ENCODE assay signal across 10 cellular contexts in the genomic region with DNA sequence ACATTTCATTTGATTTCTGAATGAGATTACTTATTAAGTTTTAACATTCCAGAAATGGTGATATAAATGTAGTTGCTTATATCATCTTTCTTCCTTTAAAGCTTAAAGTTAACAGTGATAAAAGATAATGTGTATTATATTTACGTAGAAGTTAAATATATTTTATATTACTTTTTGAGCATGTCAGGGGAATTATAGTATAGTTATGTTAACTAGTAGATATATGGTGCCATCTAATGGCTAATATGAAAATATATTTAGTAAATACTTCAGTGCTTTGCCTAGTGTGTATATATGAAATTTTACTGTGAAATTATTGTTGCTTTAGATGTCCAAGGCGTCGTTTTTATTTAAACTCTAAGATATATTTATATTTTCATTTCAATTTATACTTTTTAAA. TPM values are rescaled to one million over a fixed set of nuclear protein-coding genes. Genes with fewer than 3 reads are reported as not detected.
DNase-seq lines count a peak whose midpoint lies in the region; ATAC-seq and TF ChIP-seq lines count a peak whose summit lies in the region.
"Had no signal": no experiment of that assay in that cellular context is flagged by ENCODE, and none has a peak within 500 bp of the region (broad histone marks: within the 10 kb centered on the region; RNA-seq: fewer than 3 reads in every experiment).

No MANE protein-coding gene starts in this region.

- TF ChIP-seq CTCF in LNCAP (IDR thresholded peaks at IDR 0.05) (peak; percentile 41; the same call in 1 of the 2 replicates), left lung (IDR thresholded peaks at IDR 0.05) (peak in 1 of 2 donors; percentile 28), Peyer's patch (IDR thresholded peaks at IDR 0.05) (peak in 1 of 6 experiments; percentile 19), natural killer cell (IDR thresholded peaks at IDR 0.05) (no peak), coronary artery (IDR thresholded peaks at IDR 0.05) (no peak)

- H3K4me3 ChIP-seq in left lung (no peak overlapping the region), Peyer's patch (no peak overlapping the region), coronary artery (no peak overlapping the region)
- H3K4me3 ChIP-seq: gastrocnemius medialis had no signal

- no peak for TF ChIP-seq POLR2A in Peyer's patch (IDR thresholded peaks at IDR 0.05)

- peaks cover 0 to 7% of the 10 kb centered on the region in 2 donors for H3K27me3 Mint-ChIP-seq in natural killer cell (ENCODE audit: low read depth in 2 of 2)

- H3K36me3 ChIP-seq in left lung (no peaks in the 10 kb centered on the region), Peyer's patch (no peaks in the 10 kb centered on the region)
- H3K36me3 ChIP-seq: gastrocnemius medialis had no signal

- no peak overlapping the region for H3K27ac ChIP-seq in left lung
- no peak overlapping the region for H3K27ac ChIP-seq in Peyer's patch
- H3K27ac ChIP-seq in coronary artery: no peak overlapping the region
- H3K27ac ChIP-seq: gastrocnemius medialis had no signal

- peaks cover 4% of the 10 kb centered on the region in 2 donors for H3K9me3 Mint-ChIP-seq in natural killer cell

- intact Hi-C loops in left lung (cut with DNase I) (no loop called here), natural killer cell (cut with micrococcal nuclease) (no loop called here)

- no peak overlapping the region for H3K27ac Mint-ChIP-seq in natural killer cell

- H3K36me3 Mint-ChIP-seq in natural killer cell: no peaks in the 10 kb centered on the region

- ATAC-seq in left lung: peak; percentile 51
- ATAC-seq in natural killer cell: no peak
- ATAC-seq in HG03108 (IDR thresholded peaks at IDR 0.05; ENCODE audit: unreplicated experiment): no peak
- ATAC-seq: gastrocnemius medialis had no signal

- no peaks in the 10 kb centered on the region for H3K4me1 Mint-ChIP-seq in natural killer cell

- H3K27me3 ChIP-seq in left lung: no peaks in the 10 kb centered on the region
- H3K27me3 ChIP-seq in Peyer's patch: no peaks in the 10 kb centered on the region
- H3K27me3 ChIP-seq: gastrocnemius medialis had no signal

- peaks cover 0 to 2% of the 10 kb centered on the region in 2 donors for H3K9me3 ChIP-seq in left lung
- peaks cover 0 to 6% (median 0%) of the 10 kb centered on the region in 4 donors for H3K9me3 ChIP-seq in Peyer's patch
- H3K9me3 ChIP-seq: gastrocnemius medialis had no signal

- H3K4me3 Mint-ChIP-seq in natural killer cell: no peak overlapping the region

- DNase-seq in DMS 273 treated with DMSO at 0.1 percent for 48 hours (lab: John Stamatoyannopoulos, UW) (peak; percentile 4), SW480 (ENCODE audit: low spot score) (peak; percentile 64), left lung (no peak), Peyer's patch (no peak), natural killer cell (no peak), coronary artery (ENCODE audit: low spot score) (no peak)
- DNase-seq: gastrocnemius medialis had no signal

- H3K4me1 ChIP-seq in left lung (no peaks in the 10 kb centered on the region), Peyer's patch (no peaks in the 10 kb centered on the region)
- H3K4me1 ChIP-seq: gastrocnemius medialis had no signal

RNA-seq across cellular contexts. Expression of a gene that starts 51.5 kb away (rescaled TPM):
- total RNA-seq in left lung (1 to 10 TPM in 1 of 2 donors, not detected in 1; 1.1 TPM), Peyer's patch (under 1 TPM in 2 of 4 donors, not detected in 2; 0.27 to 0.83 TPM), natural killer cell (not detected)
- total RNA-seq: T-helper 2 cell treated with Interferon-gamma antibody and Interleukin-4, amounts not matched to agents 100 ng/mL and 5 ng/mL, for 36 hours had no signal

Comparison
In these comparisons a context has a peak if more than half of its experiments do, and no peak if none do; other contexts are left out.
1. DNase-seq: peak in DMS 273 treated with DMSO at 0.1 percent for 48 hours (single experiment) and SW480 (single experiment); none in left lung (0 of 2), Peyer's patch (0 of 3), natural killer cell (single experiment) and coronary artery (single experiment).